Comparison of ENCODE assay signal across 1 cellular context in the genomic region with DNA sequence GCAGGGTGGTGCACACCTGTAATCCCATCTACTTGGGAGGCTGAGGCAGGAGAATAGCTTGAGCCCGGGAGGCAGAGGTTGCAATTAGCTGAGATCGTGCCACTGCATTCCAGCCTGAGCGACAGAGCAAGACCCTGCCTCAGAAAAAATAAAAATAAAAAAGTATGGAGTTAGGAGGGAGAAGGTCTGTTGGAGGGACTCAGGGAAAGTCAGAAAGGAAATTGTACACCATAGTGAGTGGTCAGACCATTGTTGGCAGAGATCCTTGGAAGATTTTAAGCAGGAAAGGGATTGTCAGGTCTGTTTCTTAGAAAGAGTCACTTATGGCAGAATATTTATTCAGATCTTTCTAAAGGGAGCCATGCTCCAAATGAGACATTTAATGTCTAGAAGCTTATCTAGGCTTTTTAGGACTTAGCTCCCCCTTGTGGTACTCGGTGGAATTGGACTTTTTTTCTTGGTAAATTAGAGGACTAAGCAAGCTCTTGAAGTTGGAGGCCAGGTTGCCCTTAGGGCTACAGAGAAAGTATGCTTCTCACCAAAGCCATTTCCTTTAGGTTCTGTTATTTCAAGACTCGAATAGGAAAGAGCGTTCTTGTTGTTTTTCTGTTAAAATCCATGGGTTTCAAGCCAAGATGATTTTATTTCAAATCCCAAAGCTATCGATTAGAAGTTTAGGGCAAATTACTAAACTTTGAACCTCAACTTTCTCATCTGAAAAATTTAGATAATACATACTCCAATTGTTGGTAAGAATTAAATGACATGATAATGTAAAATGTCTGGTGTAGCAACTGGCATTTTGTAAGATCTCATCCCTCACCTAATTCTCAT.
TF ChIP-seq lines count a peak whose summit lies in the region.

No MANE protein-coding gene starts in this region.

TF ChIP-seq in K562, 482 proteins besides CTCF, POLR2A, EP300 and RAD21:
- TF ChIP-seq, protein P1, sequence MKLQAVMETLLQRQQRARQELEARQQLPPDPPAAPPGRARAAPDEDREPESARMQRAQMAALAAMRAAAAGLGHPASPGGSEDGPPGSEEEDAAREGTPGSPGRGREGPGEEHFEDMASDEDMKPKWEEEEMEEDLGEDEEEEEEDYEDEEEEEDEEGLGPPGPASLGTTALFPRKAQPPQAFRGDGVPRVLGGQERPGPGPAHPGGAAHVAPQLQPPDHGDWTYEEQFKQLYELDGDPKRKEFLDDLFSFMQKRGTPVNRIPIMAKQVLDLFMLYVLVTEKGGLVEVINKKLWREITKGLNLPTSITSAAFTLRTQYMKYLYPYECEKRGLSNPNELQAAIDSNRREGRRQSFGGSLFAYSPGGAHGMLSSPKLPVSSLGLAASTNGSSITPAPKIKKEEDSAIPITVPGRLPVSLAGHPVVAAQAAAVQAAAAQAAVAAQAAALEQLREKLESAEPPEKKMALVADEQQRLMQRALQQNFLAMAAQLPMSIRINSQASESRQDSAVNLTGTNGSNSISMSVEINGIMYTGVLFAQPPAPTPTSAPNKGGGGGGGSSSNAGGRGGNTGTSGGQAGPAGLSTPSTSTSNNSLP (IDR thresholded peaks at IDR 0.05; ENCODE audit: borderline replicate concordance, low read depth, low read length), result peak; percentile 60; the same call in 1 of the 2 replicates
- TF ChIP-seq POLR3G (IDR thresholded peaks at IDR 0.05; ENCODE audit: extremely low read depth, insufficient read length, insufficient replicate concordance) (no peak), SMAD1 (IDR thresholded peaks at IDR 0.05; ENCODE audit: low read depth, low read length, partially characterized antibody) (no peak), L3MBTL2 (IDR thresholded peaks at IDR 0.05) (0 out of 2 replicates have a peak, but pooled peaks have one; percentile 18), HEY1 (CRISPR knock-in tag; IDR thresholded peaks at IDR 0.05; ENCODE audit: borderline replicate concordance) (peak; percentile 43; the same call in 1 of the 2 replicates), TEAD4 (IDR thresholded peaks at IDR 0.05; ENCODE audit: low read length) (0 out of 2 replicates have a peak, but pooled peaks have one; percentile 30), TEAD4 (CRISPR knock-in tag; IDR thresholded peaks at IDR 0.05; ENCODE audit: borderline replicate concordance) (no peak), MYC (IDR thresholded peaks at IDR 0.05; ENCODE audit: low read depth, low read length) (peak; percentile 40; the same call in 1 of the 2 replicates), MYC (CRISPR knock-in tag; IDR thresholded peaks at IDR 0.05; ENCODE audit: borderline replicate concordance, low read depth) (no peak), CC2D1A (IDR thresholded peaks at IDR 0.05) (0 out of 2 replicates have a peak, but pooled peaks have one; percentile 17), KLF16 (IDR thresholded peaks at IDR 0.05) (peak; percentile 60), SAP30 (IDR thresholded peaks at IDR 0.05; ENCODE audit: borderline replicate concordance, insufficient read depth, low read depth, low read length, poor library complexity, severe bottlenecking) (no peak), ZNF764 (CRISPR knock-in tag; IDR thresholded peaks at IDR 0.05; ENCODE audit: low read depth) (no peak), ARID2 (IDR thresholded peaks at IDR 0.05) (0 out of 2 replicates have a peak, but pooled peaks have one; percentile 14), SMC3 (conservative IDR thresholded peaks at IDR 0.05; ENCODE audit: insufficient read depth, low read depth, low read length) (peak; percentile 56), MAZ (CRISPR knock-in tag; conservative IDR thresholded peaks at IDR 0.05 in 1 of 2, IDR thresholded peaks at IDR 0.05 in 1 of 2) (0 out of 4 replicates have a peak, but pooled peaks of 1 of the 2 experiments have one; percentile 27)
- TF ChIP-seq, protein P2, sequence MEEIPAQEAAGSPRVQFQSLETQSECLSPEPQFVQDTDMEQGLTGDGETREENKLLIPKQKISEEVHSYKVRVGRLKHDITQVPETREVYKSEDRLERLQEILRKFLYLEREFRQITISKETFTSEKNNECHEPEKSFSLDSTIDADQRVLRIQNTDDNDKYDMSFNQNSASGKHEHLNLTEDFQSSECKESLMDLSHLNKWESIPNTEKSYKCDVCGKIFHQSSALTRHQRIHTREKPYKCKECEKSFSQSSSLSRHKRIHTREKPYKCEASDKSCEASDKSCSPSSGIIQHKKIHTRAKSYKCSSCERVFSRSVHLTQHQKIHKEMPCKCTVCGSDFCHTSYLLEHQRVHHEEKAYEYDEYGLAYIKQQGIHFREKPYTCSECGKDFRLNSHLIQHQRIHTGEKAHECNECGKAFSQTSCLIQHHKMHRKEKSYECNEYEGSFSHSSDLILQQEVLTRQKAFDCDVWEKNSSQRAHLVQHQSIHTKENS (CRISPR knock-in tag; IDR thresholded peaks at IDR 0.05), result 0 out of 2 replicates have a peak, but pooled peaks have one; percentile 12
- TF ChIP-seq, protein P3, sequence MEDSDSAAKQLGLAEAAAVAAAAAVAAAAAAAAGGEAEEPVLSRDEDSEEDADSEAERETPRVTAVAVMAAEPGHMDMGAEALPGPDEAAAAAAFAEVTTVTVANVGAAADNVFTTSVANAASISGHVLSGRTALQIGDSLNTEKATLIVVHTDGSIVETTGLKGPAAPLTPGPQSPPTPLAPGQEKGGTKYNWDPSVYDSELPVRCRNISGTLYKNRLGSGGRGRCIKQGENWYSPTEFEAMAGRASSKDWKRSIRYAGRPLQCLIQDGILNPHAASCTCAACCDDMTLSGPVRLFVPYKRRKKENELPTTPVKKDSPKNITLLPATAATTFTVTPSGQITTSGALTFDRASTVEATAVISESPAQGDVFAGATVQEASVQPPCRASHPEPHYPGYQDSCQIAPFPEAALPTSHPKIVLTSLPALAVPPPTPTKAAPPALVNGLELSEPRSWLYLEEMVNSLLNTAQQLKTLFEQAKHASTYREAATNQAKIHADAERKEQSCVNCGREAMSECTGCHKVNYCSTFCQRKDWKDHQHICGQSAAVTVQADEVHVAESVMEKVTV (CRISPR knock-in tag; IDR thresholded peaks at IDR 0.05), result peak; percentile 83
- TF ChIP-seq, protein P4, sequence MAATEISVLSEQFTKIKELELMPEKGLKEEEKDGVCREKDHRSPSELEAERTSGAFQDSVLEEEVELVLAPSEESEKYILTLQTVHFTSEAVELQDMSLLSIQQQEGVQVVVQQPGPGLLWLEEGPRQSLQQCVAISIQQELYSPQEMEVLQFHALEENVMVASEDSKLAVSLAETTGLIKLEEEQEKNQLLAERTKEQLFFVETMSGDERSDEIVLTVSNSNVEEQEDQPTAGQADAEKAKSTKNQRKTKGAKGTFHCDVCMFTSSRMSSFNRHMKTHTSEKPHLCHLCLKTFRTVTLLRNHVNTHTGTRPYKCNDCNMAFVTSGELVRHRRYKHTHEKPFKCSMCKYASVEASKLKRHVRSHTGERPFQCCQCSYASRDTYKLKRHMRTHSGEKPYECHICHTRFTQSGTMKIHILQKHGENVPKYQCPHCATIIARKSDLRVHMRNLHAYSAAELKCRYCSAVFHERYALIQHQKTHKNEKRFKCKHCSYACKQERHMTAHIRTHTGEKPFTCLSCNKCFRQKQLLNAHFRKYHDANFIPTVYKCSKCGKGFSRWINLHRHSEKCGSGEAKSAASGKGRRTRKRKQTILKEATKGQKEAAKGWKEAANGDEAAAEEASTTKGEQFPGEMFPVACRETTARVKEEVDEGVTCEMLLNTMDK (IDR thresholded peaks at IDR 0.05; ENCODE audit: borderline replicate concordance, insufficient read depth, low read depth, low read length, poor library complexity, severe bottlenecking), result peak; percentile 76
- TF ChIP-seq, protein P5, sequence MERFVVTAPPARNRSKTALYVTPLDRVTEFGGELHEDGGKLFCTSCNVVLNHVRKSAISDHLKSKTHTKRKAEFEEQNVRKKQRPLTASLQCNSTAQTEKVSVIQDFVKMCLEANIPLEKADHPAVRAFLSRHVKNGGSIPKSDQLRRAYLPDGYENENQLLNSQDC (CRISPR knock-in tag; IDR thresholded peaks at IDR 0.05), result no peak
